Comparison of ENCODE assay signal across 8 cellular contexts in the genomic region with DNA sequence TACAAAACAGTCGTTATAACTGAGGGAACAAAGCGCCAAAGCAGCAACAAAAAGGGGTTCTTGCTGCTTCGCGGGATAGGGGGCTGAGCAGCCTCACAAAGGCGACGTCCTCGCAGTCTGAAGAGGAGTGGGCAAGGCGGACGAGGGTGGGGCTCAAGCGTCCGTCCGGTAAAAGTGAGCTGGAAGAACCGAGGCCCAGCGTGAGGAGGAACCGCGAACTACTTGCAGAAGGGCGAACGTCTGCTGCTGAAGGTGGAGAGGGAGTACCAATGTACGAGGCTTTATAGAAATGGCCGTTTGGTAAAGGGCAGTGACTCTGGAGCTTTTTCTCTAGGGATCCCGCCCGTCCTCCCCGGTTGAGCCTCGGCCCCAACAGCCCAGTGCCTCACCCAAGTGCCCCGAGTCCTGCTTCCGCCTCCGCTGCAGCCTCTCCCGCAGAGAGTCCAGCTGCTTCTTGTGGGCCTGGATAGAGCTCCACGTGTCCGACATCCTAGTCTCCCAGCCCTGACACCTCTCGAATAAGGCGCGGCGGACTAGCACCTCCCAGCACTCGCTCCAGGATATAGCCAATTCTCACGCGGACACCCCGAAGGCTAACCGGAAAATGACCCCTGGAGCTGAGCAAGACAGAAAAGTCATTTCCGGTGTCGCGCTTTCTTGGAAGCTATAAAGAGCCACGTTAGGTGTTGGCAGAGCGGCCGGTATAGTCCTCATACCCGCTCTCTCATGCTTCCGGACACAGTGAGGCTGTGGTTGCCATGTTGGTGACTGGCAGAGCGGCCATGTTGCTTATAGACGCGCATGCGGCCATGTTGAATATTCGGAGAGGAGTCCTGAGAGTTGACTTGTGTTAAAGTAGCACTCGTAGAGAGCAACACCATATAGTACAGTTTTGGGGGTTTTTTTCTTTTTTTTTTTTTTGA. TPM values are rescaled to one million over a fixed set of nuclear protein-coding genes. Genes with fewer than 3 reads are reported as not detected.
DNase-seq lines count a peak whose midpoint lies in the region; ATAC-seq and TF ChIP-seq lines count a peak whose summit lies in the region.

Gene METTL3, minus strand, starts transcription at position 606 of the 923 bp plus-strand sequence. Its CDS starts 117 bp downstream, at position 489.

- ATAC-seq in HG02798 (IDR thresholded peaks at IDR 0.05; ENCODE audit: poor library complexity, unreplicated experiment) = peak; percentile 99

- H3K27me3 ChIP-seq in adipocyte (replicated peaks; ENCODE audit: control insufficient read depth, insufficient read depth, low read length) = no peaks in the 10 kb centered on the region
- H3K27me3 ChIP-seq in cardiac muscle cell = no peaks in the 10 kb centered on the region
- H3K27me3 ChIP-seq in parathyroid adenoma (ENCODE audit: control insufficient read depth, insufficient read depth, low read length) = no peaks in the 10 kb centered on the region
- no peaks in the 10 kb centered on the region for H3K27me3 ChIP-seq in tibial nerve

- TF ChIP-seq POLR2A in tibial nerve (IDR thresholded peaks at IDR 0.05) = peak in 1 of 2 donors; percentile 45

- H3K9ac ChIP-seq in adipocyte (ENCODE audit: low read length) = peak within 1 kb of the TSS; percentile 97
- peak within 1 kb of the TSS; percentile 57 for H3K9ac ChIP-seq in parathyroid adenoma

- TF ChIP-seq EP300 in tibial nerve (IDR thresholded peaks at IDR 0.05) = peak; percentile 88 to 90

- no peaks in the 10 kb centered on the region for H3K36me3 ChIP-seq in adipocyte (ENCODE audit: control insufficient read depth, insufficient read depth, low read length, severe bottlenecking)
- no peaks in the 10 kb centered on the region for H3K36me3 ChIP-seq in cardiac muscle cell
- no peaks in the 10 kb centered on the region for H3K36me3 ChIP-seq in parathyroid adenoma (ENCODE audit: control insufficient read depth, insufficient read depth, low read length)
- peaks cover 0 to 27% (median 5%) of the 10 kb centered on the region in 3 donors for H3K36me3 ChIP-seq in tibial nerve

- peak within 1 kb of the TSS; percentile 79 for H2AFZ ChIP-seq in parathyroid adenoma

- H3K27ac ChIP-seq in cardiac muscle cell (peak within 1 kb of the TSS; percentile 76), parathyroid adenoma (peak within 1 kb of the TSS; percentile 69), tibial nerve (peak within 1 kb of the TSS in 3 of 4 donors; percentile 79 to 90 (median 89))

- peak within 1 kb of the TSS; percentile 65 for H3K4me2 ChIP-seq in parathyroid adenoma (ENCODE audit: low read length)

- WGBS in tibial nerve, 2 donors = 0% methylated on average over 51 to 52 of the region's 53 CpGs

- H3K4me3 ChIP-seq in GM12875 (ENCODE audit: low read depth, low read length) = peak within 1 kb of the TSS; percentile 77
- peak within 1 kb of the TSS; percentile 100 for H3K4me3 ChIP-seq in adipocyte (ENCODE audit: low read length)
- peak within 1 kb of the TSS; percentile 62 for H3K4me3 ChIP-seq in cardiac muscle cell
- peak within 1 kb of the TSS; percentile 78 for H3K4me3 ChIP-seq in parathyroid adenoma (ENCODE audit: low read depth, low read length)
- H3K4me3 ChIP-seq in tibial nerve = peak within 1 kb of the TSS; percentile 72 to 85 (median 74)

- peaks cover 14% of the 10 kb centered on the region for H3K4me1 ChIP-seq in adipocyte (ENCODE audit: control insufficient read depth, insufficient read depth, low read length)
- H3K4me1 ChIP-seq in cardiac muscle cell (ENCODE audit: low read depth) = peaks cover 7% of the 10 kb centered on the region
- H3K4me1 ChIP-seq in parathyroid adenoma = peaks cover 4% of the 10 kb centered on the region
- H3K4me1 ChIP-seq in tibial nerve = peaks cover 0 to 25% (median 12%) of the 10 kb centered on the region in 4 donors

- no peaks in the 10 kb centered on the region for H3K9me3 ChIP-seq in adipocyte (ENCODE audit: control insufficient read depth, low read length)
- H3K9me3 ChIP-seq in cardiac muscle cell (ENCODE audit: low read depth) = no peaks in the 10 kb centered on the region
- no peaks in the 10 kb centered on the region for H3K9me3 ChIP-seq in parathyroid adenoma (ENCODE audit: control insufficient read depth, low read length)
- H3K9me3 ChIP-seq in tibial nerve = no peaks in the 10 kb centered on the region

- TF ChIP-seq CTCF in GM12875 (IDR thresholded peaks at IDR 0.05; ENCODE audit: borderline replicate concordance, insufficient read depth, low read depth, low read length) (no peak), cardiac muscle cell (IDR thresholded peaks at IDR 0.05; ENCODE audit: low read depth, low read length) (no peak), parathyroid adenoma (IDR thresholded peaks at IDR 0.05) (no peak), tibial nerve (IDR thresholded peaks at IDR 0.05) (no peak)

- DNase-seq in NCI-H1436 (lab: John Stamatoyannopoulos, UW) = peak; percentile 96
- peak; percentile 91 for DNase-seq in T follicular helper cell (ENCODE audit: low read depth)
- peak; percentile 99 for DNase-seq in adipocyte (ENCODE audit: low read depth)
- peak; percentile 99 to 100 for DNase-seq in cardiac muscle cell (ENCODE audit: low read depth in 1 of 2, low spot score in 1 of 2)
- DNase-seq in tibial nerve (ENCODE audit: low spot score in 2 of 2) = peak; percentile 92 to 97

- H3K79me2 ChIP-seq in parathyroid adenoma = peaks cover 32% of the 10 kb centered on the region

RNA-seq across cellular contexts. Expression of gene METTL3, which starts in this region (rescaled TPM):
- 57.9 and 69.2 TPM in 2 replicates for total RNA-seq in cardiac muscle cell
- 59.7 and 63.9 TPM in 2 replicates for polyA plus RNA-seq in cardiac muscle cell
- total RNA-seq in tibial nerve = 10 to 100 TPM; 45.3 to 65.4 (median 58.6) TPM

Comparison
In these comparisons a context has a peak if more than half of its experiments do, and no peak if none do; other contexts are left out.
1. Peak in every context shown above with its lines: DNase-seq, ATAC-seq, H3K4me3 ChIP-seq and H3K27ac ChIP-seq.